Comparison of ENCODE assay signal across 20 cellular contexts in genomic region chr12:5511256-5511643, GRCh38.
"Had no signal": no experiment of that assay in that cellular context is flagged by ENCODE, and none has a peak within 500 bp of the region (broad histone marks: within the 10 kb centered on the region; RNA-seq: fewer than 3 reads in every experiment).

No MANE protein-coding gene starts in this region.

- H3K4me3 Mint-ChIP-seq: memory B cell; mesothelial cell of epicardium; naive thymus-derived CD4-positive, alpha-beta T cell; neural crest cell had no signal

- ATAC-seq: naive thymus-derived CD4-positive, alpha-beta T cell had no signal

- H3K9me3 ChIP-seq: lower lobe of right lung, ovary, right atrium auricular region, sigmoid colon, stomach, thoracic aorta, transverse colon had no signal

- H3K36me3 ChIP-seq: lower lobe of right lung, ovary, right atrium auricular region, sigmoid colon, stomach, thoracic aorta, transverse colon had no signal

- DNase-seq: central memory CD4-positive, alpha-beta T cell; cortex of kidney; dorsolateral prefrontal cortex; effector CD8-positive, alpha-beta T cell; hippocampal formation; kidney glomerular epithelial cell; lower lobe of right lung; naive thymus-derived CD4-positive, alpha-beta T cell; stimulated activated CD4-positive, alpha-beta T cell treated with anti-CD3 and anti-CD28 coated beads, Interleukin-4, amount 100 ng/mL, for 4 hours; stimulated activated naive CD4-positive, alpha-beta T cell; stomach had no signal

- H3K27ac Mint-ChIP-seq: memory B cell; mesothelial cell of epicardium; naive thymus-derived CD4-positive, alpha-beta T cell had no signal

- H3K4me1 Mint-ChIP-seq: memory B cell, neural crest cell had no signal

- H3K36me3 Mint-ChIP-seq: memory B cell; mesothelial cell of epicardium; naive thymus-derived CD4-positive, alpha-beta T cell had no signal

- H3K9me3 Mint-ChIP-seq: memory B cell; mesothelial cell of epicardium; naive thymus-derived CD4-positive, alpha-beta T cell; neural crest cell had no signal

- H3K27me3 ChIP-seq: ovary, right atrium auricular region, transverse colon had no signal

- H3K4me3 ChIP-seq: dorsolateral prefrontal cortex, lower lobe of right lung, ovary, right atrium auricular region, sigmoid colon, skin epidermis, transverse colon had no signal

- H3K27ac ChIP-seq: dorsolateral prefrontal cortex, lower lobe of right lung, right atrium auricular region, sigmoid colon, skin epidermis, stomach, thoracic aorta, transverse colon had no signal
